In the genomic region with DNA sequence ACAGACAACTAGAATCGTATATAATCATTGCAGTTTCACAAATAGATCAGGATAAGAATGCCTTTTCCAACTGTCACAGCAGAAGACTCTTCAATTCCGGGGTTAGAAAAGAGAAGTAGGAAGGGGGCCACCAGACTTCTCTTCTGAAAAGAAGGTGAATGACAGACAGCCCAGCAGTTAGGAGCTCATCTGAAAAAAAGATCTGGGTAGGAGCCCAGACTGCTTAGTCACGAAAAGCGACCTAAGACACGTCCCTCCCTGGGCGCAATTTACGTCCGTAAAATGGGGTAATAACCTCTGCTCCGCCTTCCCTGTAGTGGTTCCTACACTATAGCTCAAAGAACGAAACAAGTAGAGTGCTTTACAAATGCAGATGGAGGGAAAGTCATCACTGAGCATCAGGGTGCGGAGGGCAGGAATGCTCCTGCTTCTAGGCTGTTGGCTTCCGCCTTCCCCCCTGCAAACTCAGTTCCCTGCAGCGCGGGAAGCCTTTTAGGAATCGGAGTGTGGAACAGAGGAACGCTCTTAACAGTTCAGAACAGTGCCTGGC, we compare ENCODE assay signal across 8 cellular contexts.
DNase-seq lines count a peak whose midpoint lies in the region; ATAC-seq lines count a peak whose summit lies in the region.

No MANE protein-coding gene starts in this region.

- H3K9ac ChIP-seq in HUES6 (ENCODE audit: low read length) (peak overlapping the region; percentile 93), iPS-18a (ENCODE audit: low read length) (peak overlapping the region; percentile 98)

- ATAC-seq in GM21526 (IDR thresholded peaks at IDR 0.05; ENCODE audit: low FRiP score, unreplicated experiment), result peak; percentile 39

- H3K27me3 ChIP-seq in HUES6 (ENCODE audit: control insufficient read depth, insufficient read depth, low read length) (no peaks in the 10 kb centered on the region), iPS-18a (ENCODE audit: control insufficient read depth, insufficient read depth, low read length) (no peaks in the 10 kb centered on the region)

- H3K9me3 ChIP-seq in HUES6 (ENCODE audit: control insufficient read depth, insufficient read depth, low read depth, low read length) (no peaks in the 10 kb centered on the region), iPS-18a (ENCODE audit: control insufficient read depth, low read depth, low read length) (no peaks in the 10 kb centered on the region)

- peak overlapping the region; percentile 84 for H3K4me3 ChIP-seq in HUES6 (ENCODE audit: low read depth, low read length)
- H3K4me3 ChIP-seq in iPS-18a (ENCODE audit: low read length), result peak overlapping the region; percentile 96

- H3K27ac ChIP-seq in HUES6 (ENCODE audit: low read depth, low read length), result peak overlapping the region; percentile 91
- peak overlapping the region; percentile 95 for H3K27ac ChIP-seq in iPS-18a (ENCODE audit: low read length)

- DNase-seq in EH (ENCODE audit: low read depth) (peak; percentile 84), SIG-M5 (lab: John Stamatoyannopoulos, UW) (peak; percentile 61), amniotic epithelial cell (ENCODE audit: low read depth) (peak; percentile 71), NCI-H1048 (lab: John Stamatoyannopoulos, UW) (no peak)
- peak; percentile 10 to 15 for DNase-seq in stimulated activated CD4-positive, alpha-beta T cell treated with anti-CD3 and anti-CD28 coated beads, Interleukin-15, amount 100 ng/mL, for 1 hour (ENCODE audit: low read depth in 1 of 2, low spot score in 1 of 2)

- peaks cover 5% of the 10 kb centered on the region; the same call in 1 of the 2 replicates for H3K4me1 ChIP-seq in HUES6 (ENCODE audit: control insufficient read depth, insufficient read depth, low read length)
- H3K4me1 ChIP-seq in iPS-18a (ENCODE audit: control insufficient read depth, low read depth, low read length), result peaks cover 9% of the 10 kb centered on the region

- peaks cover 54% of the 10 kb centered on the region for H3K36me3 ChIP-seq in HUES6 (ENCODE audit: control insufficient read depth, insufficient read depth, low read length)
- H3K36me3 ChIP-seq in iPS-18a (ENCODE audit: control insufficient read depth, low read depth, low read length), result peaks cover 47% of the 10 kb centered on the region
